1 cellular context compared by ENCODE assay signal in the genomic region with DNA sequence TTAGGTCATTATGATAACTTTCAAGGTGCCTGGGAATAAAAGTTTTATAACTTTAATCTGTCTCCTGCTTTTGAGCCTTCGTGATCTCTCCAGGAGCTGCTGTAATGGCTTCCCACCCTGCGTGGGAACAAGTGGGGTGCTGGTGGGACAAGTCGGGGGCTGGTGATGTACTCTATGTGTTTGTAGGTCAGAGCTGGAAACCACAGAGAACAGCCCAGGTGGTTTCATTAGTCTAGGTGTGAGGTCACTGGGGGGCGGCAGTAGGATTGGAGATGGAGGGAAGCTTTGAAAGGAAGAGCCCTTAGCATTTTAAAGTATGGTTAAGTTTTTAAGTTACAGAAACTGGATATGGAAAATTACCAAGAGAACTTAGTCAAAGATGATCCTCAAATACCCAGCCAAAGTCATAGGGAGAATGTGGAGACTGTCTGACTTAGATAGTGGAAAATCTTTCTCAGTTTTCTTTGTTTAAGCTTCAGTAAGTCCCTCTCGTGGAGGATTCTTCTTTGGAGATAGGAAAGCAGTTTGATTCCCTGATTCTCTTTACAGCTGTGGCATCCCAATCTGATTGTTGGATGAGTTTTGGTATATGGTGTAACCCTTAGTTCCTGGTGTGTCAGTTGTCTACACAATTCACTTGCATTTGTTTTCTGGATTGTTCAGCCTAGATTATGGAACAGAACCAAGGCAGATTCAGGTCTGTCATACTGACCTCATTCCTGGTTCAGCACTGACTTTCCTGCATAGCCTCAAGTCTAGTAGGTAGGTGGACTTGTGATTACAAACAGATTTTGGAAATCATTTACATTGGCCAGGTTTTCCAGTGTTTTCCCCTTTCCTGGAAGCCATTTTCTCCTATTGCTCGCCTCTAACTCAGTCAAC.
TF ChIP-seq lines count a peak whose summit lies in the region.

No MANE protein-coding gene starts in this region.

TF ChIP-seq in SK-N-SH, 30 proteins besides CTCF, POLR2A, EP300 and RAD21 (continued from another document):
- TF ChIP-seq GATA2 (CRISPR knock-in tag; IDR thresholded peaks at IDR 0.05), result no peak
- TF ChIP-seq GABPA (IDR thresholded peaks at IDR 0.05; ENCODE audit: low read depth), result no peak
- TF ChIP-seq FOSL2 (IDR thresholded peaks at IDR 0.05; ENCODE audit: borderline replicate concordance, low read depth), result no peak
- no peak for TF ChIP-seq YY1 (IDR thresholded peaks at IDR 0.05; ENCODE audit: low read depth)
- no peak for TF ChIP-seq ZBTB33 (IDR thresholded peaks at IDR 0.05; ENCODE audit: borderline replicate concordance, low read depth)
- no peak for TF ChIP-seq USF2 (IDR thresholded peaks at IDR 0.05; ENCODE audit: borderline replicate concordance, low read depth, low read length)
- TF ChIP-seq, protein P1, sequence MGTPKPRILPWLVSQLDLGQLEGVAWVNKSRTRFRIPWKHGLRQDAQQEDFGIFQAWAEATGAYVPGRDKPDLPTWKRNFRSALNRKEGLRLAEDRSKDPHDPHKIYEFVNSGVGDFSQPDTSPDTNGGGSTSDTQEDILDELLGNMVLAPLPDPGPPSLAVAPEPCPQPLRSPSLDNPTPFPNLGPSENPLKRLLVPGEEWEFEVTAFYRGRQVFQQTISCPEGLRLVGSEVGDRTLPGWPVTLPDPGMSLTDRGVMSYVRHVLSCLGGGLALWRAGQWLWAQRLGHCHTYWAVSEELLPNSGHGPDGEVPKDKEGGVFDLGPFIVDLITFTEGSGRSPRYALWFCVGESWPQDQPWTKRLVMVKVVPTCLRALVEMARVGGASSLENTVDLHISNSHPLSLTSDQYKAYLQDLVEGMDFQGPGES (IDR thresholded peaks at IDR 0.05; ENCODE audit: low read depth, low read length), result no peak
